ENCODE assay signal across 11 cellular contexts in the genomic region with DNA sequence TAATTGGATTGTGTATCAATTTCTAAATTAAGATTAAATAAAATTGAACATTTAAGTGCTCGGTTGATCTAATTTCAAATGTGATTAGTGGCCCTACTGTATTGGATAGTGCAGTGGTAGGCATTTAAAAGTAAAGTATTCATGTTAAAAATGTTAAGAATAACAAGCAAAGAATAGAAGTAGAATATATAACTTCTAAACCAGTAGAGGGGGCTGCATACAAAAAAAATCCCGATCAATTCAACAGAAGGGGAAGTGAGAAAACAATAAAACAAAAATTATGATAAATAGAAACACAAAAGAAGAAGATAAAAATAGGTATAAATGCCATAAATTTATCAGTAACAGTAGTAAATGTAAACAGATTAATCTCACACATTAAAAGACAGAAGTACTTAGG. TPM values are rescaled to one million over a fixed set of nuclear protein-coding genes. Genes with fewer than 3 reads are reported as not detected.
A peak's percentile ranks its signal among the peaks of the same experiment; 100 is the strongest.
DNase-seq lines count a peak whose midpoint lies in the region; FAIRE-seq and TF ChIP-seq lines count a peak whose summit lies in the region.
"Had no signal": no experiment of that assay in that cellular context is flagged by ENCODE, and none has a peak within 500 bp of the region (broad histone marks: within the 10 kb centered on the region; RNA-seq: fewer than 3 reads in every experiment).

No MANE protein-coding gene starts in this region.

- H3K9me3 ChIP-seq in A673 (ENCODE audit: low read depth, low read length, poor library complexity, severe bottlenecking), result no peaks in the 10 kb centered on the region

- H3K4me1 Mint-ChIP-seq in Calu3 (ENCODE audit: low read depth, unreplicated experiment), result peaks cover 7% of the 10 kb centered on the region
- peaks cover 5% of the 10 kb centered on the region for H3K4me1 Mint-ChIP-seq in T-helper 2 cell treated with Interferon-gamma antibody and Interleukin-4, amounts not matched to agents 5 μg/mL and 100 μg/mL, for 36 hours (ENCODE audit: low read depth)

- intact Hi-C loops in A673 (cut with micrococcal nuclease; ENCODE audit: unreplicated experiment), result loop anchor here (5.0 to 10.0 kb wide), 2 partner anchors 92 to 745 kb away; no protein-coding TSS in a partner anchor
- intact Hi-C loops in Calu3 (cut with micrococcal nuclease; ENCODE audit: unreplicated experiment), result loop anchor here (2.0 kb wide), 1 partner anchor 505 kb away; no protein-coding TSS in a partner anchor

- H3K36me3 Mint-ChIP-seq in Calu3 (ENCODE audit: insufficient read depth, unreplicated experiment), result peaks cover 14% of the 10 kb centered on the region
- no peaks in the 10 kb centered on the region for H3K36me3 Mint-ChIP-seq in T-helper 2 cell treated with Interferon-gamma antibody and Interleukin-4, amounts not matched to agents 5 μg/mL and 100 μg/mL, for 36 hours (ENCODE audit: low read depth)

- peak; percentile 57 for FAIRE-seq in endometrium (lab: Jason Lieb, UNC)

- peaks cover 20% of the 10 kb centered on the region for H3K27me3 ChIP-seq in A673 (replicated peaks; ENCODE audit: insufficient read depth, low read depth, low read length, poor library complexity)

- no peak overlapping the region for H3K27ac ChIP-seq in A673 (ENCODE audit: low read depth, low read length, poor library complexity, severe bottlenecking)

- no peaks in the 10 kb centered on the region for H3K36me3 ChIP-seq in A673 (ENCODE audit: insufficient read depth, low read length, poor library complexity, severe bottlenecking)

- no peak overlapping the region for H3K27ac Mint-ChIP-seq in Calu3 (ENCODE audit: unreplicated experiment)
- H3K27ac Mint-ChIP-seq in T-helper 2 cell treated with Interferon-gamma antibody and Interleukin-4, amounts not matched to agents 5 μg/mL and 100 μg/mL, for 36 hours, result no peak overlapping the region
- H3K27ac Mint-ChIP-seq: activated T-cell treated with anti-CD3 and anti-CD28 coated beads, Interleukin-2, amount 50 U/mL, for 72 hours had no signal

- CTCF ChIA-PET in A673 (lab: Charles Lee), result no interaction called here
- CTCF ChIA-PET in GM10248 (lab: Yijun Ruan, JAX), result interaction anchor here (9.0 kb wide), 1 partner anchor 37 kb away, joined by 394 read pairs; no protein-coding TSS in a partner anchor
- CTCF ChIA-PET in Calu3 (lab: Charles Lee), result no interaction called here

- DNase-seq in A673 (ENCODE audit: low spot score), result no peak
- peak; percentile 48 for DNase-seq in GM10248 (ENCODE audit: extremely low spot score)
- peak; percentile 75 for DNase-seq in NOMO-1 treated with DMSO at 0.1 percent for 48 hours (lab: John Stamatoyannopoulos, UW; ENCODE audit: unreplicated experiment)
- DNase-seq in Calu3, result no peak
- DNase-seq in stimulated activated CD4-positive, alpha-beta T cell treated with anti-CD3 and anti-CD28 coated beads, Interleukin-4, amount 100 ng/mL, for 24 hours, result no peak
- DNase-seq in NCI-H82 treated with DMSO at 0.1 percent for 48 hours (lab: John Stamatoyannopoulos, UW; ENCODE audit: unreplicated experiment), result no peak
- DNase-seq in T-helper 2 cell treated with Interferon-gamma antibody and Interleukin-4, amounts not matched to agents 5 μg/mL and 100 μg/mL, for 36 hours (ENCODE audit: low spot score), result no peak
- DNase-seq: activated T-cell treated with anti-CD3 and anti-CD28 coated beads, Interleukin-2, amount 50 U/mL, for 72 hours; erythroblast; GDM1 had no signal

- H3K4me3 ChIP-seq in A673 (ENCODE audit: low read depth, low read length, poor library complexity, severe bottlenecking), result no peak overlapping the region

- peaks cover 67% of the 10 kb centered on the region for H3K27me3 Mint-ChIP-seq in Calu3 (ENCODE audit: unreplicated experiment)
- H3K27me3 Mint-ChIP-seq in T-helper 2 cell treated with Interferon-gamma antibody and Interleukin-4, amounts not matched to agents 5 μg/mL and 100 μg/mL, for 36 hours (ENCODE audit: low read depth), result peaks cover 20% of the 10 kb centered on the region

- BruUV-seq in A673 (replicated peaks; lab: Mats Ljungman, UMichigan) (no TSS peak), Calu3 (replicated peaks; lab: Mats Ljungman, UMichigan) (no TSS peak)

- TF ChIP-seq CTCF in A673 (conservative IDR thresholded peaks at IDR 0.05; ENCODE audit: low read depth, low read length) (peak; percentile 43; the same call in 1 of the 2 replicates), GM10248 (IDR thresholded peaks at IDR 0.05; ENCODE audit: control extremely low read depth, extremely low read depth, low read depth, missing control alignments) (peak; percentile 37), Calu3 (IDR thresholded peaks at IDR 0.05; ENCODE audit: unreplicated experiment) (no peak)

- H3K4me3 Mint-ChIP-seq in Calu3 (ENCODE audit: low read depth, unreplicated experiment), result no peak overlapping the region
- no peak overlapping the region for H3K4me3 Mint-ChIP-seq in T-helper 2 cell treated with Interferon-gamma antibody and Interleukin-4, amounts not matched to agents 5 μg/mL and 100 μg/mL, for 36 hours
- H3K4me3 Mint-ChIP-seq: activated T-cell treated with anti-CD3 and anti-CD28 coated beads, Interleukin-2, amount 50 U/mL, for 72 hours had no signal

- H3K4me1 ChIP-seq in A673 (ENCODE audit: insufficient read depth, low read length, poor library complexity, severe bottlenecking), result no peaks in the 10 kb centered on the region

- POLR2A ChIA-PET in A673 (lab: Charles Lee; ENCODE audit: low non-redundant PET), result no interaction called here
- POLR2A ChIA-PET in GM10248 (lab: Yijun Ruan, JAX), result no interaction called here

- H3K9me3 Mint-ChIP-seq in Calu3 (ENCODE audit: low read depth, unreplicated experiment), result no peaks in the 10 kb centered on the region
- H3K9me3 Mint-ChIP-seq in T-helper 2 cell treated with Interferon-gamma antibody and Interleukin-4, amounts not matched to agents 5 μg/mL and 100 μg/mL, for 36 hours, result peaks cover under 1% of the 10 kb centered on the region

RNA-seq across cellular contexts. Expression of gene WDFY4, which starts 24.9 kb away (rescaled TPM):
- total RNA-seq in A673 (2021), result not detected in 2 replicates
- total RNA-seq in Calu3 (2022), result not detected in 2 replicates

RNA-seq across cellular contexts. Expression of gene ARHGAP22, which starts 54.9 kb away (rescaled TPM):
- total RNA-seq in A673 (2021), result 0.47 and 0.79 TPM in 2 replicates
- total RNA-seq in Calu3 (2022), result 1.0 and 1.6 TPM in 2 replicates
- total RNA-seq: activated T-cell treated with anti-CD3 and anti-CD28 coated beads, Interleukin-2, amount 50 U/mL, for 72 hours had no signal

Comparison
In these comparisons a context has a peak if more than half of its experiments do, and no peak if none do; other contexts are left out.
1. DNase-seq: peak in GM10248 (single experiment) and NOMO-1 treated with DMSO at 0.1 percent for 48 hours (single experiment); none in A673 (single experiment), Calu3 (single experiment), stimulated activated CD4-positive, alpha-beta T cell treated with anti-CD3 and anti-CD28 coated beads, Interleukin-4, amount 100 ng/mL, for 24 hours (single experiment), NCI-H82 treated with DMSO at 0.1 percent for 48 hours (single experiment) and T-helper 2 cell treated with Interferon-gamma antibody and Interleukin-4, amounts not matched to agents 5 μg/mL and 100 μg/mL, for 36 hours (single experiment).